ENCODE assay signal across 19 cellular contexts in genomic region chr4:39812500-39812899, GRCh38.
DNase-seq lines count a peak whose midpoint lies in the region; ATAC-seq and TF ChIP-seq lines count a peak whose summit lies in the region.
"Had no signal": no experiment of that assay in that cellular context is flagged by ENCODE, and none has a peak within 500 bp of the region (broad histone marks: within the 10 kb centered on the region; RNA-seq: fewer than 3 reads in every experiment).

No MANE protein-coding gene starts in this region.

- peak overlapping the region in 6 of 7 donors; percentile 44 to 97 (median 75) for H3K27ac Mint-ChIP-seq in CD4-positive, alpha-beta memory T cell
- H3K27ac Mint-ChIP-seq in Calu3 (ENCODE audit: unreplicated experiment) (peak overlapping the region; percentile 58), mesothelial cell of epicardium (peak overlapping the region; percentile 13)
- H3K27ac Mint-ChIP-seq in activated T-helper 1 cell treated with anti-CD3 and anti-CD28 coated beads, Interleukin-12 subunit alpha, Interleukin-12 subunit beta, Interleukin-2, Interleukin-4 antibody, amounts not matched to agents 30 ng/mL and 10 ng/mL and 1 ng/mL, durations not matched to agents 14 hours and 24 hours and 36 hours, result peak overlapping the region; percentile 95

- ATAC-seq in HG03439 (IDR thresholded peaks at IDR 0.05; ENCODE audit: unreplicated experiment), result no peak
- ATAC-seq in HG02840 (IDR thresholded peaks at IDR 0.05; ENCODE audit: low FRiP score, unreplicated experiment), result no peak
- ATAC-seq in HG03571 (IDR thresholded peaks at IDR 0.05; ENCODE audit: unreplicated experiment), result no peak
- ATAC-seq: pancreas had no signal

- H3K4me3 ChIP-seq in CD4-positive, alpha-beta memory T cell (ENCODE audit: low read length in 2 of 2), result no peak overlapping the region
- H3K4me3 ChIP-seq: coronary artery, pancreas had no signal

- H3K27ac ChIP-seq in CD4-positive, alpha-beta memory T cell (ENCODE audit: low read depth, low read length), result no peak overlapping the region
- H3K27ac ChIP-seq: coronary artery, pancreas had no signal

- CTCF ChIA-PET in CD4-positive, alpha-beta memory T cell (lab: Charles Lee; ENCODE audit: partially characterized antibody), result no interaction called here
- CTCF ChIA-PET in Calu3 (lab: Charles Lee), result no interaction called here

- intact Hi-C loops in CD4-positive, alpha-beta memory T cell (cut with micrococcal nuclease), result no loop called here
- intact Hi-C loops in Calu3 (cut with micrococcal nuclease; ENCODE audit: unreplicated experiment), result no loop called here
- intact Hi-C loops in activated T-helper 1 cell treated with anti-CD3 and anti-CD28 coated beads, Interleukin-12 subunit alpha, Interleukin-12 subunit beta, Interleukin-2, Interleukin-4 antibody, amounts not matched to agents 30 ng/mL and 10 ng/mL and 1 ng/mL, durations not matched to agents 14 hours and 24 hours and 36 hours (cut with micrococcal nuclease), result no loop called here

- TF ChIP-seq CTCF in Calu3 (IDR thresholded peaks at IDR 0.05; ENCODE audit: unreplicated experiment) (no peak), mesothelial cell of epicardium (IDR thresholded peaks at IDR 0.05; ENCODE audit: unreplicated experiment) (no peak)

- peaks cover 0 to 10% (median 0%) of the 10 kb centered on the region in 8 donors for H3K9me3 Mint-ChIP-seq in CD4-positive, alpha-beta memory T cell
- H3K9me3 Mint-ChIP-seq in Calu3 (ENCODE audit: low read depth, unreplicated experiment) (no peaks in the 10 kb centered on the region), mesothelial cell of epicardium (no peaks in the 10 kb centered on the region)
- H3K9me3 Mint-ChIP-seq in activated T-helper 1 cell treated with anti-CD3 and anti-CD28 coated beads, Interleukin-12 subunit alpha, Interleukin-12 subunit beta, Interleukin-2, Interleukin-4 antibody, amounts not matched to agents 30 ng/mL and 10 ng/mL and 1 ng/mL, durations not matched to agents 14 hours and 24 hours and 36 hours, result peaks cover 9% of the 10 kb centered on the region

- H3K27me3 ChIP-seq in CD4-positive, alpha-beta memory T cell (ENCODE audit: insufficient read depth, low read length), result no peaks in the 10 kb centered on the region
- H3K27me3 ChIP-seq: pancreas had no signal

- no peaks in the 10 kb centered on the region for H3K9me3 ChIP-seq in CD4-positive, alpha-beta memory T cell (ENCODE audit: control insufficient read depth in 1 of 2, low read length in 2 of 2)
- H3K9me3 ChIP-seq: pancreas had no signal

- no peaks in the 10 kb centered on the region for H3K27me3 Mint-ChIP-seq in CD4-positive, alpha-beta memory T cell
- H3K27me3 Mint-ChIP-seq in Calu3 (ENCODE audit: unreplicated experiment) (no peaks in the 10 kb centered on the region), mesothelial cell of epicardium (ENCODE audit: low read depth) (no peaks in the 10 kb centered on the region)
- H3K27me3 Mint-ChIP-seq in activated T-helper 1 cell treated with anti-CD3 and anti-CD28 coated beads, Interleukin-12 subunit alpha, Interleukin-12 subunit beta, Interleukin-2, Interleukin-4 antibody, amounts not matched to agents 30 ng/mL and 10 ng/mL and 1 ng/mL, durations not matched to agents 14 hours and 24 hours and 36 hours (ENCODE audit: insufficient read depth), result peaks cover 7% of the 10 kb centered on the region

- DNase-seq in CD4-positive, alpha-beta memory T cell, result peak in 4 of 5 donors; percentile 26 to 45 (median 31)
- no peak for DNase-seq in Calu3
- DNase-seq in activated T-helper 1 cell treated with anti-CD3 and anti-CD28 coated beads, Interleukin-12 subunit alpha, Interleukin-12 subunit beta, Interleukin-2, Interleukin-4 antibody, amounts not matched to agents 30 ng/mL and 10 ng/mL and 1 ng/mL, durations not matched to agents 14 hours and 24 hours and 36 hours (ENCODE audit: low spot score), result no peak
- no peak for DNase-seq in mesothelial cell of epicardium (ENCODE audit: low spot score in 2 of 2, unreplicated experiment in 2 of 2)
- DNase-seq in HuH-7.5 (ENCODE audit: low spot score), result no peak
- DNase-seq: aorta, EL, H9, head of caudate nucleus, KG1, NCI-H1417 treated with DMSO at 0.1 percent for 48 hours, NCI-H446, pancreas, SHP77, small intestine had no signal

- H3K36me3 ChIP-seq in CD4-positive, alpha-beta memory T cell (ENCODE audit: insufficient read depth, low read length), result no peaks in the 10 kb centered on the region
- H3K36me3 ChIP-seq: pancreas had no signal

- no TSS peak for BruUV-seq in Calu3 (replicated peaks; lab: Mats Ljungman, UMichigan)

- peaks cover 0 to 3% of the 10 kb centered on the region in 2 donors for H3K36me3 Mint-ChIP-seq in CD4-positive, alpha-beta memory T cell
- H3K36me3 Mint-ChIP-seq in Calu3 (ENCODE audit: insufficient read depth, unreplicated experiment), result peaks cover 6% of the 10 kb centered on the region
- no peaks in the 10 kb centered on the region for H3K36me3 Mint-ChIP-seq in activated T-helper 1 cell treated with anti-CD3 and anti-CD28 coated beads, Interleukin-12 subunit alpha, Interleukin-12 subunit beta, Interleukin-2, Interleukin-4 antibody, amounts not matched to agents 30 ng/mL and 10 ng/mL and 1 ng/mL, durations not matched to agents 14 hours and 24 hours and 36 hours (ENCODE audit: low read depth)
- no peaks in the 10 kb centered on the region for H3K36me3 Mint-ChIP-seq in mesothelial cell of epicardium

- H3K4me1 Mint-ChIP-seq in CD4-positive, alpha-beta memory T cell, result peaks cover 0 to 10% (median 3%) of the 10 kb centered on the region in 4 donors
- H3K4me1 Mint-ChIP-seq in Calu3 (ENCODE audit: low read depth, unreplicated experiment) (peaks cover 19% of the 10 kb centered on the region), mesothelial cell of epicardium (peaks cover 8% of the 10 kb centered on the region)
- H3K4me1 Mint-ChIP-seq in activated T-helper 1 cell treated with anti-CD3 and anti-CD28 coated beads, Interleukin-12 subunit alpha, Interleukin-12 subunit beta, Interleukin-2, Interleukin-4 antibody, amounts not matched to agents 30 ng/mL and 10 ng/mL and 1 ng/mL, durations not matched to agents 14 hours and 24 hours and 36 hours (ENCODE audit: low read depth), result no peaks in the 10 kb centered on the region
- H3K4me1 Mint-ChIP-seq: H9 had no signal

- peak overlapping the region in 2 of 8 donors; percentile 14 to 73 for H3K4me3 Mint-ChIP-seq in CD4-positive, alpha-beta memory T cell
- H3K4me3 Mint-ChIP-seq in Calu3 (ENCODE audit: low read depth, unreplicated experiment), result no peak overlapping the region
- peak overlapping the region; percentile 38 for H3K4me3 Mint-ChIP-seq in activated T-helper 1 cell treated with anti-CD3 and anti-CD28 coated beads, Interleukin-12 subunit alpha, Interleukin-12 subunit beta, Interleukin-2, Interleukin-4 antibody, amounts not matched to agents 30 ng/mL and 10 ng/mL and 1 ng/mL, durations not matched to agents 14 hours and 24 hours and 36 hours
- H3K4me3 Mint-ChIP-seq in mesothelial cell of epicardium, result no peak overlapping the region

- H3K4me1 ChIP-seq in CD4-positive, alpha-beta memory T cell (ENCODE audit: insufficient read depth, low read length), result no peaks in the 10 kb centered on the region
- H3K4me1 ChIP-seq: pancreas had no signal

- POLR2A ChIA-PET in CD4-positive, alpha-beta memory T cell (lab: Charles Lee; ENCODE audit: partially characterized antibody), result no interaction called here

Comparison
In these comparisons a context has a peak if more than half of its experiments do, and no peak if none do; other contexts are left out.
1. DNase-seq: peak in CD4-positive, alpha-beta memory T cell (4 of 5); none in Calu3 (single experiment), activated T-helper 1 cell treated with anti-CD3 and anti-CD28 coated beads, Interleukin-12 subunit alpha, Interleukin-12 subunit beta, Interleukin-2, Interleukin-4 antibody, amounts not matched to agents 30 ng/mL and 10 ng/mL and 1 ng/mL, durations not matched to agents 14 hours and 24 hours and 36 hours (single experiment), mesothelial cell of epicardium (0 of 2) and HuH-7.5 (single experiment).
2. H3K27ac Mint-ChIP-seq: peak in every context shown above with its lines; median percentile 95 in activated T-helper 1 cell treated with anti-CD3 and anti-CD28 coated beads, Interleukin-12 subunit alpha, Interleukin-12 subunit beta, Interleukin-2, Interleukin-4 antibody, amounts not matched to agents 30 ng/mL and 10 ng/mL and 1 ng/mL, durations not matched to agents 14 hours and 24 hours and 36 hours; 75 in CD4-positive, alpha-beta memory T cell; 58 in Calu3; 13 in mesothelial cell of epicardium.